Comparison of ENCODE assay signal across 8 cellular contexts in the genomic region with DNA sequence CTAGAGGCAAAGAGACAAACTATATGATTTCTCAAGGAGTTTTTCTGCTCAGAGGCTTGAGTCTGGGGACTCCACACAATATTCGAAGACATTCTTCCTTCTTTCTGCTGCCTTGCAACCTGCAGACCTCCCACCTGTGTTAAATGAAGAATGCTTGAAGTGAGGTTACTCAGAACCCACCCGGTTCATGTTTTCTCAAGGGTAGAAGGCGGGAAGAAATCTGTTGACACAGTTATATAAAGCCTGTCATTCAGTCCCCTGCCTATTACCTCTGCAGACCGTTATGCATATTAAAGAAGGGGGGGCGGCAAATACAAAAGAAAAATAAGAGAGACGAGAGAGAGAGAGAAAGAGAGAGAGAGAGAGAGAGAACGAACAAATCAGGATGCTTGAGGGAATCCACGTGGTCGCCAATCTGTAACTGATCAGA. TPM values are rescaled to one million over a fixed set of nuclear protein-coding genes. Genes with fewer than 3 reads are reported as not detected.
DNase-seq lines count a peak whose midpoint lies in the region; ATAC-seq and TF ChIP-seq lines count a peak whose summit lies in the region.

No MANE protein-coding gene starts in this region.

- H3K36me3 ChIP-seq in GM06990 (ENCODE audit: control insufficient read depth, insufficient read depth, low read length) (no peaks in the 10 kb centered on the region), duodenal mucosa (ENCODE audit: control insufficient read depth in 1 of 2, insufficient read depth in 2 of 2, low read length in 2 of 2) (no peaks in the 10 kb centered on the region)

- H3K4me3 ChIP-seq in GM06990 (replicated peaks; ENCODE audit: low read depth, low read length) (peak overlapping the region; percentile 88), duodenal mucosa (ENCODE audit: low read depth in 1 of 2, low read length in 2 of 2) (peak overlapping the region; percentile 91 to 92)

- H3K9me3 Mint-ChIP-seq in neural crest cell, result no peaks in the 10 kb centered on the region

- no peaks in the 10 kb centered on the region for H3K9me3 ChIP-seq in duodenal mucosa (ENCODE audit: control insufficient read depth in 1 of 2, low read length in 2 of 2)

- TF ChIP-seq CTCF in GM06990 (IDR thresholded peaks at IDR 0.05; ENCODE audit: insufficient read depth, low read length, poor library complexity, severe bottlenecking) (no peak), neural crest cell (conservative IDR thresholded peaks at IDR 0.05) (no peak)

- H3K4me3 Mint-ChIP-seq in neural crest cell, result peak overlapping the region; percentile 97

- H3K36me3 Mint-ChIP-seq in neural crest cell (ENCODE audit: low read depth), result no peaks in the 10 kb centered on the region

- peak overlapping the region; percentile 98 for H3K27ac Mint-ChIP-seq in neural crest cell (ENCODE audit: unreplicated experiment)

- ATAC-seq in GM19467 (IDR thresholded peaks at IDR 0.05; ENCODE audit: unreplicated experiment), result no peak
- no peak for ATAC-seq in GM21515 (IDR thresholded peaks at IDR 0.05; ENCODE audit: unreplicated experiment)
- no peak for ATAC-seq in GM18870 (IDR thresholded peaks at IDR 0.05; ENCODE audit: unreplicated experiment)
- no peak for ATAC-seq in HG02973 (IDR thresholded peaks at IDR 0.05; ENCODE audit: unreplicated experiment)

- H3K27me3 ChIP-seq in GM06990 (replicated peaks; ENCODE audit: control insufficient read depth, insufficient read depth, low read length) (no peaks in the 10 kb centered on the region), duodenal mucosa (ENCODE audit: control insufficient read depth in 1 of 2, insufficient read depth in 2 of 2, low read length in 2 of 2) (no peaks in the 10 kb centered on the region)

- peak overlapping the region in 1 of 2 donors; percentile 79 for H3K9ac ChIP-seq in duodenal mucosa (ENCODE audit: low read depth in 1 of 2, low read length in 2 of 2)

- H3K27me3 Mint-ChIP-seq in neural crest cell (ENCODE audit: low read depth), result no peaks in the 10 kb centered on the region

- H3K4me1 ChIP-seq in duodenal mucosa (ENCODE audit: control insufficient read depth in 1 of 2, insufficient read depth in 2 of 2, low read length in 2 of 2), result peaks cover 23 to 33% of the 10 kb centered on the region in 2 donors

- DNase-seq in GM06990 (ENCODE audit: extremely low read depth, insufficient read length) (no peak), NCI-H2227 (lab: John Stamatoyannopoulos, UW; ENCODE audit: unreplicated experiment) (peak; percentile 62), neural crest cell (ENCODE audit: low read depth, low spot score) (no peak)

- H3K4me1 Mint-ChIP-seq in neural crest cell, result peaks cover 52% of the 10 kb centered on the region

- H3K27ac ChIP-seq in duodenal mucosa (ENCODE audit: low read depth, low read length), result no peak overlapping the region

RNA-seq across cellular contexts. Expression of gene KMT2A, which starts 2.2 kb away (rescaled TPM):
- total RNA-seq in neural crest cell, result 78.8 and 86.3 TPM in 2 replicates

RNA-seq across cellular contexts. Expression of gene ATP5MG, which starts 32.7 kb away (rescaled TPM):
- total RNA-seq in neural crest cell, result 227 and 233 TPM in 2 replicates
